Comparison of ENCODE assay signal across 22 cellular contexts in the genomic region with DNA sequence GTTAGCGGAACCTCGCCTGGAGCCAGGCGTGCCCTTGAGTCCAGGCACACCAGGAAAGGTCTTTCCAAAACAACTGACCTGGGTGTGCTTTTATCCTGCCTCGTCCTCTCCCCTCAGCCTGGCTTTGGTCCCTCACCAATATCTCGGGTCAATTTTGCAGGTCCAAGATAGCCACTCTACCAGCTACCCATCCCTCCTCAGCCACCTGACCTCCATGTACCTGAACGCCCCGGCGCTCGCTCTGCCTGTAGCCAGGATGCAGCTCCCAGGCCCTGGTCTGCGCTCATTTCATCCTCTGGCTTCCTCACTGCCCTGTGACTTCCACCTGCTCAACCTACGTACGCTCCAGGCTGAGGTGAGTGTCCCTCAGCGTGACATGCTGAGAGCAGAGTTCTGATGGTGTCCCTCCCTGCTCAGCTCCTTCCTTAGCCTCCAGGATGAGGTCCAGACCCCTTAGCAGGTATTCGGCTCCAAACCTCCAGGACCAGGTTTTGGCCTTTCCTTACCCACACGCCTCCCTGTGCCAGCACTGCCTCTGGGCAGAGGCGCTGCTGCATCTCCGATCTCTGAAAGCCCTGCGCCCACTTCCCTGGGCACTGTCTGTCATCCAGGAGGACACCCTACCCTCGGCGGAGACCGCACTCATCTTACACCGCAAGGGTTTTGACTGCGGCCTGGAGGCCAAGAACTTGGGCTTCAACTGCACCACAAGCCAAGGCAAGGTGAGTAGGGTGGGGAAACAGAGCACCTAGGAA.
"Had no signal": no experiment of that assay in that cellular context is flagged by ENCODE, and none has a peak within 500 bp of the region (broad histone marks: within the 10 kb centered on the region; RNA-seq: fewer than 3 reads in every experiment).

No MANE protein-coding gene starts in this region.

- H3K36me3 ChIP-seq: WERI-Rb-1 had no signal

- H3K4me1 ChIP-seq: ascending aorta, colonic mucosa had no signal

- FAIRE-seq: TTC549 had no signal

- H3K27ac ChIP-seq: adrenal gland, ascending aorta, brain microvascular endothelial cell, colonic mucosa, epithelial cell of prostate, thoracic aorta, upper lobe of left lung, WERI-Rb-1 had no signal

- H3K4me3 ChIP-seq: adrenal gland, ascending aorta, colonic mucosa, thoracic aorta, upper lobe of left lung had no signal

- H3K27ac Mint-ChIP-seq: activated CD8-positive, alpha-beta T cell treated with anti-CD3 and anti-CD28 coated beads, Interleukin-2, amount 10 ng/mL, durations not matched to agents 7 days and 5 days; activated naive CD8-positive, alpha-beta T cell had no signal

- H3K4me3 Mint-ChIP-seq: activated CD8-positive, alpha-beta T cell treated with anti-CD3 and anti-CD28 coated beads, Interleukin-2, amount 10 ng/mL, durations not matched to agents 7 days and 5 days; activated naive CD8-positive, alpha-beta T cell; central memory CD8-positive, alpha-beta T cell; endodermal cell; natural killer cell treated with Interleukin-12 subunit alpha and Interleukin-12 subunit beta and Interleukin-15 and Interleukin-18, amount 100 ng/mL, for 72 hours had no signal

- H3K27me3 Mint-ChIP-seq: activated naive CD8-positive, alpha-beta T cell; central memory CD8-positive, alpha-beta T cell; natural killer cell treated with Interleukin-12 subunit alpha and Interleukin-12 subunit beta and Interleukin-15 and Interleukin-18, amount 100 ng/mL, for 72 hours had no signal

- H3K27me3 ChIP-seq: adrenal gland, ascending aorta, brain microvascular endothelial cell, colonic mucosa, spleen, upper lobe of left lung had no signal

- H3K9me3 Mint-ChIP-seq: central memory CD8-positive, alpha-beta T cell; endodermal cell; natural killer cell treated with Interleukin-12 subunit alpha and Interleukin-12 subunit beta and Interleukin-15 and Interleukin-18, amount 100 ng/mL, for 72 hours had no signal

- ATAC-seq: activated CD8-positive, alpha-beta T cell treated with anti-CD3 and anti-CD28 coated beads, Interleukin-2, amount 10 ng/mL, durations not matched to agents 7 days and 5 days; natural killer cell treated with Interleukin-12 subunit alpha and Interleukin-12 subunit beta and Interleukin-15 and Interleukin-18, amount 100 ng/mL, for 72 hours had no signal

- H3K9me3 ChIP-seq: adrenal gland, ascending aorta, colonic mucosa, spleen, thoracic aorta, upper lobe of left lung had no signal

- DNase-seq: activated CD4-positive, alpha-beta T cell treated with anti-CD3 and anti-CD28 coated beads for 1 hour; activated CD4-positive, alpha-beta T cell treated with anti-CD3 and anti-CD28 coated beads, Interleukin-2, amount 50 U/mL, for 1 hour; activated CD8-positive, alpha-beta T cell treated with anti-CD3 and anti-CD28 coated beads, Interleukin-2, amount 10 ng/mL, durations not matched to agents 7 days and 5 days; adrenal gland; brain microvascular endothelial cell; colonic mucosa; endodermal cell; kidney glomerular epithelial cell; nucleus accumbens; stimulated activated CD4-positive, alpha-beta T cell treated with anti-CD3 and anti-CD28 coated beads, Interleukin-4, amount 100 ng/mL, for 1 hour; stimulated activated naive CD4-positive, alpha-beta T cell; T-helper 1 cell; upper lobe of left lung; WERI-Rb-1 had no signal
